1 cellular context compared by ENCODE assay signal in genomic region chr6:159117031-159117430, GRCh38.
TF ChIP-seq lines count a peak whose summit lies in the region.

No MANE protein-coding gene starts in this region.

TF ChIP-seq in IMR-90, 13 proteins besides CTCF, POLR2A, EP300 and RAD21:
- TF ChIP-seq MAZ (IDR thresholded peaks at IDR 0.05; ENCODE audit: borderline replicate concordance, low read depth, low read length) (no peak), MAFK (IDR thresholded peaks at IDR 0.05; ENCODE audit: low read depth, low read length) (no peak), CEBPB (IDR thresholded peaks at IDR 0.05; ENCODE audit: low read depth, low read length) (0 out of 2 replicates have a peak, but pooled peaks have one; percentile 14)
